In genomic region chr19:52917531-52917930, GRCh38 we compare ENCODE assay signal across 29 cellular contexts.
"Had no signal": no experiment of that assay in that cellular context is flagged by ENCODE, and none has a peak within 500 bp of the region (broad histone marks: within the 10 kb centered on the region; RNA-seq: fewer than 3 reads in every experiment).

No MANE protein-coding gene starts in this region.

- H3K27me3 ChIP-seq: brain microvascular endothelial cell, esophagus muscularis mucosa, foreskin keratinocyte, gastroesophageal sphincter, heart right ventricle had no signal

- DNase-seq: activated CD4-positive, alpha-beta T cell treated with anti-CD3 and anti-CD28 coated beads for 36 hours; activated CD4-positive, alpha-beta T cell treated with anti-CD3 and anti-CD28 coated beads, Interleukin-2, amount 10 ng/mL, durations not matched to agents 24 days and 14 days; activated CD4-positive, CD25-positive, alpha-beta regulatory T cell; activated CD4-positive, CD25-positive, alpha-beta regulatory T cell treated with anti-CD3 and anti-CD28 coated beads, Interleukin-2, amount 50 U/mL, for 72 hours; activated CD8-positive, alpha-beta memory T cell treated with anti-CD3 and anti-CD28 coated beads for 24 hours; activated CD8-positive, alpha-beta T cell treated with anti-CD3 and anti-CD28 coated beads for 36 hours; activated effector memory CD4-positive, alpha-beta T cell treated with Interleukin-2 at 50 U/mL for 16 hours; activated gamma-delta T cell treated with Interleukin-2 at 50 U/mL for 16 hours; activated naive CD4-positive, alpha-beta T cell treated with anti-CD3 and anti-CD28 coated beads, Interleukin-2, amount 50 U/mL, for 16 hours; activated naive CD4-positive, alpha-beta T cell treated with Interleukin-2 at 50 U/mL for 16 hours; activated T-cell treated with anti-CD3 and anti-CD28 coated beads, Interleukin-2, amount 50 U/mL, for 4 hours; amniotic stem cell; anterior cingulate cortex; brain microvascular endothelial cell; caudate nucleus; cortex of kidney; dermis blood vessel endothelial cell; effector CD4-positive, alpha-beta T cell; effector memory CD8-positive, alpha-beta T cell; erythroblast; foreskin keratinocyte; heart right ventricle; T-helper 2 cell had no signal

- H3K36me3 ChIP-seq: brain microvascular endothelial cell had no signal

- H3K9me3 ChIP-seq: esophagus muscularis mucosa, gastroesophageal sphincter, heart right ventricle had no signal

- ATAC-seq: activated CD4-positive, alpha-beta T cell treated with anti-CD3 and anti-CD28 coated beads for 36 hours; activated CD8-positive, alpha-beta T cell treated with anti-CD3 and anti-CD28 coated beads for 36 hours; activated T-cell treated with anti-CD3 and anti-CD28 coated beads, Interleukin-2, amount 50 U/mL, for 4 hours; activated T-helper 17 cell treated with anti-CD3 and anti-CD28 coated beads, Interleukin-2, amount 50 U/mL, for 72 hours; effector memory CD8-positive, alpha-beta T cell; foreskin keratinocyte; gastroesophageal sphincter; heart right ventricle had no signal

- H3K4me3 Mint-ChIP-seq: activated CD4-positive, alpha-beta T cell treated with anti-CD3 and anti-CD28 coated beads for 36 hours; activated CD4-positive, alpha-beta T cell treated with anti-CD3 and anti-CD28 coated beads, Interleukin-2, amount 10 ng/mL, durations not matched to agents 24 days and 14 days; activated CD8-positive, alpha-beta T cell treated with anti-CD3 and anti-CD28 coated beads for 36 hours; activated naive CD8-positive, alpha-beta T cell; activated T-cell treated with anti-CD3 and anti-CD28 coated beads, Interleukin-2, amount 50 U/mL, for 4 hours; activated T-helper 17 cell treated with anti-CD3 and anti-CD28 coated beads, Interleukin-2, amount 50 U/mL, for 72 hours; effector memory CD8-positive, alpha-beta T cell had no signal

- H3K4me3 ChIP-seq: esophagus muscularis mucosa, gastroesophageal sphincter, heart right ventricle had no signal

- H3K27ac ChIP-seq: brain microvascular endothelial cell, esophagus muscularis mucosa, foreskin keratinocyte, gastroesophageal sphincter, heart right ventricle had no signal

- H3K27me3 Mint-ChIP-seq: activated CD4-positive, alpha-beta T cell treated with anti-CD3 and anti-CD28 coated beads for 36 hours; activated CD4-positive, alpha-beta T cell treated with anti-CD3 and anti-CD28 coated beads, Interleukin-2, amount 10 ng/mL, durations not matched to agents 24 days and 14 days; activated CD8-positive, alpha-beta T cell treated with anti-CD3 and anti-CD28 coated beads for 36 hours; activated naive CD8-positive, alpha-beta T cell; activated T-helper 17 cell treated with anti-CD3 and anti-CD28 coated beads, Interleukin-2, amount 50 U/mL, for 72 hours; effector memory CD8-positive, alpha-beta T cell had no signal

- H3K4me1 ChIP-seq: foreskin keratinocyte had no signal

- H3K27ac Mint-ChIP-seq: activated CD4-positive, alpha-beta T cell treated with anti-CD3 and anti-CD28 coated beads for 36 hours; activated CD4-positive, alpha-beta T cell treated with anti-CD3 and anti-CD28 coated beads, Interleukin-2, amount 10 ng/mL, durations not matched to agents 24 days and 14 days; activated CD8-positive, alpha-beta T cell treated with anti-CD3 and anti-CD28 coated beads for 36 hours; activated naive CD8-positive, alpha-beta T cell; activated T-helper 17 cell treated with anti-CD3 and anti-CD28 coated beads, Interleukin-2, amount 50 U/mL, for 72 hours; effector memory CD8-positive, alpha-beta T cell had no signal

- H3K9me3 Mint-ChIP-seq: activated CD8-positive, alpha-beta T cell treated with anti-CD3 and anti-CD28 coated beads for 36 hours; activated T-cell treated with anti-CD3 and anti-CD28 coated beads, Interleukin-2, amount 50 U/mL, for 4 hours; activated T-helper 17 cell treated with anti-CD3 and anti-CD28 coated beads, Interleukin-2, amount 50 U/mL, for 72 hours; effector memory CD8-positive, alpha-beta T cell had no signal

- FAIRE-seq: astrocyte, colon had no signal
